25 cellular contexts compared by ENCODE assay signal in the genomic region with DNA sequence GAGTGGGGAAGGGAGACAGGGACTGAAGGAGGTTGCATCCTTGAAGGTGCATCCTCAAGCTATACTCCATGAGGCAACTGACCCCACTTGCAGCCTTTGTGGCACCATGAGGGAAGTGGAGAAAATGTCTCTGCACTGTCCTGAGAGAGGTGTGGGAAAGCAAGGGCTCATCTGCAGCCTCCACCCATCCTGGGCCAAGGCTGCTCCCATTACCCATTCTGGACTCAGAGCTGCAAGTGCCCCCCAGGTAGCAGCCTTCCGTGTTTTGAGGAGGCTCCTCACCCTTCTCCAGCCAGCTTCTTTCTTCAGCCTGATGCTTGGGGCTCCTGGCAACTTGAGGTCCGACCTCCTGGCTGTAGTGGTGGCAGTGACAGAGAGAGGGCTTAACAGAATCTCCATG.
"Had no signal": no experiment of that assay in that cellular context is flagged by ENCODE, and none has a peak within 500 bp of the region (broad histone marks: within the 10 kb centered on the region; RNA-seq: fewer than 3 reads in every experiment).

No MANE protein-coding gene starts in this region.

- H3K9me3 Mint-ChIP-seq: immature natural killer cell; naive thymus-derived CD8-positive, alpha-beta T cell; nephron; neural crest cell; stimulated activated naive CD8-positive, alpha-beta T cell treated with anti-CD3 and anti-CD28 coated beads, Interleukin-15, amount 100 ng/mL, for 72 hours; type B pancreatic cell had no signal

- H3K27me3 ChIP-seq: left lung, pancreas, right lobe of liver, tibial nerve, uterus had no signal

- FAIRE-seq: islet of Langerhans, kidney, pancreas had no signal

- H3K4me3 ChIP-seq: left lung, lower lobe of right lung, pancreas, psoas muscle, right lobe of liver, smooth muscle cell, tibial nerve, uterus had no signal

- H3K27ac Mint-ChIP-seq: naive thymus-derived CD8-positive, alpha-beta T cell; nephron; type B pancreatic cell had no signal

- H3K4me3 Mint-ChIP-seq: immature natural killer cell; naive thymus-derived CD8-positive, alpha-beta T cell; nephron; neural crest cell; stimulated activated naive CD8-positive, alpha-beta T cell treated with anti-CD3 and anti-CD28 coated beads, Interleukin-15, amount 100 ng/mL, for 72 hours; type B pancreatic cell had no signal

- H3K27me3 Mint-ChIP-seq: stimulated activated naive CD8-positive, alpha-beta T cell treated with anti-CD3 and anti-CD28 coated beads, Interleukin-15, amount 100 ng/mL, for 72 hours had no signal

- H3K36me3 ChIP-seq: left lung, lower lobe of right lung, pancreas, right lobe of liver, tibial nerve, uterus had no signal

- H3K9me3 ChIP-seq: left lung, lower lobe of right lung, pancreas, psoas muscle, right lobe of liver, tibial nerve, uterus had no signal

- DNase-seq: hypothalamus; immature natural killer cell; kidney; left colon; left lung; lower lobe of right lung; mammary epithelial cell; mesenchymal stem cell; naive thymus-derived CD8-positive, alpha-beta T cell; nucleus accumbens; pancreas; psoas muscle; right lobe of liver; stimulated activated CD4-positive, alpha-beta T cell treated with anti-CD3 and anti-CD28 coated beads, Interleukin-1b, Interleukin-23, amount 100 ng/mL, for 48 hours; stimulated activated CD4-positive, alpha-beta T cell treated with anti-CD3 and anti-CD28 coated beads, Interleukin-2, amount 100 ng/mL, for 48 hours; stimulated activated naive CD4-positive, alpha-beta T cell treated with Interleukin-2 at 50 U/mL for 16 hours; stimulated activated naive CD8-positive, alpha-beta T cell treated with anti-CD3 and anti-CD28 coated beads, Interleukin-15, amount 100 ng/mL, for 72 hours; substantia nigra; uterus had no signal

- H3K36me3 Mint-ChIP-seq: naive thymus-derived CD8-positive, alpha-beta T cell; type B pancreatic cell had no signal

- ATAC-seq: left colon; left lung; lower lobe of right lung; naive thymus-derived CD8-positive, alpha-beta T cell; pancreas; psoas muscle; right lobe of liver; stimulated activated naive CD8-positive, alpha-beta T cell treated with anti-CD3 and anti-CD28 coated beads, Interleukin-15, amount 100 ng/mL, for 72 hours had no signal

- H3K4me1 Mint-ChIP-seq: immature natural killer cell; naive thymus-derived CD8-positive, alpha-beta T cell; neural crest cell; stimulated activated naive CD8-positive, alpha-beta T cell treated with anti-CD3 and anti-CD28 coated beads, Interleukin-15, amount 100 ng/mL, for 72 hours had no signal

- H3K4me1 ChIP-seq: lower lobe of right lung, pancreas, psoas muscle, uterus had no signal

- H3K27ac ChIP-seq: left lung, lower lobe of right lung, pancreas, psoas muscle, right lobe of liver, tibial nerve, uterus had no signal
